In genomic region chr20:58597021-58597940, GRCh38 we compare ENCODE assay signal across 13 cellular contexts. TPM values are rescaled to one million over a fixed set of nuclear protein-coding genes. Genes with fewer than 3 reads are reported as not detected.
DNase-seq lines count a peak whose midpoint lies in the region; ATAC-seq and TF ChIP-seq lines count a peak whose summit lies in the region.
"Had no signal": no experiment of that assay in that cellular context is flagged by ENCODE, and none has a peak within 500 bp of the region (broad histone marks: within the 10 kb centered on the region; RNA-seq: fewer than 3 reads in every experiment).

No MANE protein-coding gene starts in this region.

- intact Hi-C loops in testis (cut with DNase I; ENCODE audit: low total_unique reads): no loop called here

- H4K20me1 ChIP-seq in SK-N-SH (ENCODE audit: insufficient read depth): no peaks in the 10 kb centered on the region

- no peaks in the 10 kb centered on the region for H3K36me3 ChIP-seq in muscle layer of duodenum (ENCODE audit: control insufficient read depth in 1 of 2, insufficient read depth in 2 of 2, low read length in 2 of 2)
- no peaks in the 10 kb centered on the region for H3K36me3 ChIP-seq in testis (ENCODE audit: low read depth, missing control alignments)
- no peaks in the 10 kb centered on the region for H3K36me3 ChIP-seq in SK-N-SH (replicated peaks in 1 of 2; ENCODE audit: control insufficient read depth in 1 of 2, insufficient read depth in 2 of 2, low read length in 1 of 2)
- H3K36me3 ChIP-seq: right lobe of liver had no signal

- POLR2A ChIA-PET in SK-N-SH (lab: Yijun Ruan, JAX): no interaction called here

- CTCF ChIA-PET in SK-N-SH (lab: Yijun Ruan, JAX): interaction anchor here (1.0 kb wide), 1 partner anchor 149 kb away, joined by 3 read pairs; no protein-coding TSS in a partner anchor

- H3K4me1 ChIP-seq in muscle layer of duodenum (ENCODE audit: control insufficient read depth in 1 of 2, insufficient read depth in 2 of 2, low read length in 2 of 2) (peaks cover 0 to 27% of the 10 kb centered on the region in 2 donors), testis (no peaks in the 10 kb centered on the region), SK-N-SH (ENCODE audit: control insufficient read depth in 1 of 2, insufficient read depth in 2 of 2, low read depth in 1 of 2, low read length in 1 of 2) (peaks cover 3 to 8% of the 10 kb centered on the region in 2 experiments; a peak in 1 of 4 replicates)

- TF ChIP-seq EP300 in SK-N-SH (IDR thresholded peaks at IDR 0.05; ENCODE audit: borderline replicate concordance in 1 of 2, low read depth in 1 of 2, low read length in 1 of 2): no peak

- no peaks in the 10 kb centered on the region for H3K79me2 ChIP-seq in SK-N-SH (ENCODE audit: insufficient read depth)

- H3K9ac ChIP-seq in SK-N-SH: no peak overlapping the region

- H3F3A ChIP-seq in SK-N-SH (replicated peaks; ENCODE audit: insufficient read depth): no peaks in the 10 kb centered on the region

- DNase-seq in NCI-H2227 treated with DMSO at 0.1 percent for 48 hours (lab: John Stamatoyannopoulos, UW) (peak; percentile 49), fibroblast of villous mesenchyme (ENCODE audit: low read depth) (peak; percentile 40), testis (peak; percentile 49), HT-29 (ENCODE audit: low spot score) (no peak), SK-N-SH (no peak)
- DNase-seq: activated CD4-positive, alpha-beta T cell treated with anti-CD3 and anti-CD28 coated beads for 4 hours; CD4-positive, alpha-beta T cell; NK-92 treated with Interleukin-12 subunit alpha and Interleukin-12 subunit beta, amount 100 ng/mL, for 24 hours; right lobe of liver had no signal

- 45 to 52% methylated on average over 21 to 25 of the region's 25 CpGs for WGBS in testis, 2 donors
- WGBS in SK-N-SH (ENCODE audit: low lambda C conversion rate): 84% methylated on average over 25 of the region's 25 CpGs

- no peaks in the 10 kb centered on the region for H3K9me2 ChIP-seq in SK-N-SH

- H3K9me3 ChIP-seq in muscle layer of duodenum (ENCODE audit: control insufficient read depth in 1 of 2, low read length in 2 of 2): no peaks in the 10 kb centered on the region
- no peaks in the 10 kb centered on the region for H3K9me3 ChIP-seq in testis
- no peaks in the 10 kb centered on the region for H3K9me3 ChIP-seq in SK-N-SH
- H3K9me3 ChIP-seq: right lobe of liver had no signal

- ATAC-seq in HG02763 (IDR thresholded peaks at IDR 0.05; ENCODE audit: unreplicated experiment) (no peak), HG02885 (IDR thresholded peaks at IDR 0.05; ENCODE audit: poor library complexity, unreplicated experiment) (no peak)
- ATAC-seq: left lobe of liver, right lobe of liver had no signal

- no peak overlapping the region for H3K4me2 ChIP-seq in SK-N-SH

- H3K4me3 ChIP-seq in fibroblast of villous mesenchyme (ENCODE audit: low read depth, low read length): no peak overlapping the region
- H3K4me3 ChIP-seq in muscle layer of duodenum (ENCODE audit: low read depth in 1 of 2, low read length in 2 of 2): no peak overlapping the region
- no peak overlapping the region for H3K4me3 ChIP-seq in testis
- H3K4me3 ChIP-seq in SK-N-SH (ENCODE audit: low read depth in 2 of 2, low read length in 1 of 2): no peak overlapping the region
- H3K4me3 ChIP-seq: right lobe of liver had no signal

- TF ChIP-seq RAD21 in SK-N-SH (IDR thresholded peaks at IDR 0.05; ENCODE audit: low read length): no peak

- H3K27me3 ChIP-seq in muscle layer of duodenum (ENCODE audit: low read depth, low read length) (no peaks in the 10 kb centered on the region), testis (no peaks in the 10 kb centered on the region), SK-N-SH (ENCODE audit: insufficient read depth) (no peaks in the 10 kb centered on the region)
- H3K27me3 ChIP-seq: right lobe of liver had no signal

- H2AFZ ChIP-seq in SK-N-SH (ENCODE audit: low read depth): no peak overlapping the region

- no peak for TF ChIP-seq POLR2A in testis (IDR thresholded peaks at IDR 0.05)

- no peak for TF ChIP-seq CTCF in fibroblast of villous mesenchyme (IDR thresholded peaks at IDR 0.05; ENCODE audit: insufficient read depth, low read depth, low read length)
- no peak for TF ChIP-seq CTCF in testis (IDR thresholded peaks at IDR 0.05)
- no peak for TF ChIP-seq CTCF in SK-N-SH (IDR thresholded peaks at IDR 0.05)

- H3K27ac ChIP-seq in muscle layer of duodenum (ENCODE audit: low read length) (peak overlapping the region; percentile 54), testis (no peak overlapping the region), SK-N-SH (ENCODE audit: low read depth in 2 of 2, low read length in 1 of 2) (no peak overlapping the region)
- H3K27ac ChIP-seq: right lobe of liver had no signal

TF ChIP-seq in SK-N-SH, 30 proteins besides CTCF, POLR2A, EP300 and RAD21:
- TF ChIP-seq RCOR1 (IDR thresholded peaks at IDR 0.05; ENCODE audit: low read length) (no peak), TCF12 (IDR thresholded peaks at IDR 0.05) (no peak), ELF1 (IDR thresholded peaks at IDR 0.05) (no peak), GABPA (IDR thresholded peaks at IDR 0.05; ENCODE audit: low read depth) (no peak), NRF1 (IDR thresholded peaks at IDR 0.05; ENCODE audit: low read depth, low read length) (no peak), MXI1 (IDR thresholded peaks at IDR 0.05; ENCODE audit: low read depth, low read length) (no peak), USF2 (IDR thresholded peaks at IDR 0.05; ENCODE audit: borderline replicate concordance, low read depth, low read length) (no peak), SIN3A (IDR thresholded peaks at IDR 0.05; ENCODE audit: borderline replicate concordance, low read depth, low read length) (no peak), TAF1 (IDR thresholded peaks at IDR 0.05; ENCODE audit: borderline replicate concordance, low read depth, low read length) (no peak), POLR2AphosphoS5 (IDR thresholded peaks at IDR 0.05; ENCODE audit: low read depth, low read length) (no peak), RXRA (IDR thresholded peaks at IDR 0.05; ENCODE audit: borderline replicate concordance, low read depth) (no peak), REST (IDR thresholded peaks at IDR 0.05; ENCODE audit: low read depth, low read length) (no peak)
- TF ChIP-seq, protein P1, sequence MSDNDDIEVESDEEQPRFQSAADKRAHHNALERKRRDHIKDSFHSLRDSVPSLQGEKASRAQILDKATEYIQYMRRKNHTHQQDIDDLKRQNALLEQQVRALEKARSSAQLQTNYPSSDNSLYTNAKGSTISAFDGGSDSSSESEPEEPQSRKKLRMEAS (IDR thresholded peaks at IDR 0.05; ENCODE audit: low read depth): no peak

RNA-seq across cellular contexts. Expression of gene STX16, which starts 53.8 kb away (rescaled TPM):
- total RNA-seq in fibroblast of villous mesenchyme (25.4 and 34.1 TPM in 2 replicates), testis (100 to 1,000 TPM; 107 to 124 TPM)
- polyA plus RNA-seq in testis (ENCODE audit: insufficient read depth, low read depth, low replicate concordance) (79.3 TPM), SK-N-SH (2012; rRNA removed) (63.8 and 90.9 TPM in 2 replicates)
- 29.2 and 29.5 TPM in 2 replicates for total RNA-seq in HT-29 (2014; rRNA removed; shearing (Covaris generic))
- polyA plus RNA-seq in SK-N-SH (2012; cell fraction: cytosol; rRNA removed): 54.0 and 56.0 TPM in 2 replicates
- polyA plus RNA-seq in SK-N-SH (2012; cell fraction: nucleus; rRNA removed): 199 and 277 TPM in 2 replicates

Comparison
In these comparisons a context has a peak if more than half of its experiments do, and no peak if none do; other contexts are left out.
1. DNase-seq: peak in NCI-H2227 treated with DMSO at 0.1 percent for 48 hours (single experiment), fibroblast of villous mesenchyme (single experiment) and testis (single experiment); none in HT-29 (single experiment) and SK-N-SH (single experiment).